In the genomic region with DNA sequence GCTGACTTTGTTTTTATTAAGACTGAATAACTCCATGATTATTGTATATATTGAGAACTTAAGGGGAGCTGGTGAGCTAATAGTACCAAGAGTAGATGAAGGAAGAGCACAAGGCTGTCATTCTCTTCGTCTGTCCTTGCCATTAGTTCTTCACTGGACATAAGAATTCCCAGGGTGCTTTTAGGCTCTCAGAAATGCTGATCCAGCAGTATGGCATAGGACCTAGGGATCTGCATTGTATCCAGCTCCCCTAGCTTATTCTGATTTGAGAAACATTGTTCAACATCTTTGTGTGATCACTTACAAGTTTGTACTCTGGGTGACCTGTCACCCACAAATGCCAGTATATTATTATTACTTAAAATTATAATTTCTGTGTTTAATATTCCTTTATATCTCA, we compare ENCODE assay signal across 29 cellular contexts.
"Had no signal": no experiment of that assay in that cellular context is flagged by ENCODE, and none has a peak within 500 bp of the region (broad histone marks: within the 10 kb centered on the region; RNA-seq: fewer than 3 reads in every experiment).

No MANE protein-coding gene starts in this region.

- H3K9me3 ChIP-seq: ovary, psoas muscle, spleen, suprapubic skin, testis, tibial artery, transverse colon, upper lobe of right lung, vagina had no signal

- H3K4me1 ChIP-seq: suprapubic skin, testis, tibial artery, transverse colon, upper lobe of right lung had no signal

- H3K36me3 ChIP-seq: ovary had no signal

- H3K79me2 ChIP-seq: parathyroid adenoma had no signal

- H3K27me3 ChIP-seq: ovary, spleen, suprapubic skin, testis, tibial artery, transverse colon, upper lobe of right lung, vagina had no signal

- H3K9ac ChIP-seq: parathyroid adenoma had no signal

- H3K4me3 ChIP-seq: ovary, psoas muscle, skin epidermis, smooth muscle cell, spleen, suprapubic skin, testis, tibial artery, transverse colon, upper lobe of right lung, vagina had no signal

- DNase-seq: naive thymus-derived CD8-positive, alpha-beta T cell; nephron progenitor cell; occipital lobe; ovary; posterior cingulate gyrus; psoas muscle; right cardiac atrium; spleen; stimulated activated CD4-positive, alpha-beta T cell treated with anti-CD3 and anti-CD28 coated beads, Interleukin-12 subunit alpha, Interleukin-12 subunit beta, amount 100 ng/mL, for 4 hours; stimulated activated CD4-positive, alpha-beta T cell treated with anti-CD3 and anti-CD28 coated beads, Interleukin-1b, Interleukin-23, amount 100 ng/mL, for 48 hours; stimulated activated CD4-positive, alpha-beta T cell treated with anti-CD3 and anti-CD28 coated beads, Interleukin-4, amount 100 ng/mL, for 1 hour; stimulated activated CD4-positive, alpha-beta T cell treated with anti-CD3 and anti-CD28 coated beads, Interleukin-4, amount 100 ng/mL, for 4 hours; stimulated activated CD8-positive, alpha-beta memory T cell treated with anti-CD3 and anti-CD28 coated beads, Interleukin-4, amount 100 ng/mL, for 48 hours; stimulated activated naive CD4-positive, alpha-beta T cell; stimulated activated naive CD8-positive, alpha-beta T cell treated with anti-CD3 and anti-CD28 coated beads, Interleukin-15, amount 100 ng/mL, for 72 hours; stimulated activated naive CD8-positive, alpha-beta T cell treated with anti-CD3 and anti-CD28 coated beads, Interleukin-15, Interleukin-2, amounts not matched to agents 100 U/mL and 50 U/mL, for 24 hours; substantia nigra; testis; tibial artery; transverse colon; upper lobe of right lung had no signal

- ATAC-seq: natural killer cell treated with Interleukin-12 subunit alpha and Interleukin-12 subunit beta and Interleukin-15 and Interleukin-18, amount 100 ng/mL, for 72 hours; psoas muscle; right cardiac atrium; sciatic nerve; stimulated activated memory B cell treated with anti-CD40 and anti-IgM and Interleukin-4, amounts not matched to agents 10 μg/mL and 1 μg/mL and 100 μg/mL, for 72 hours; stimulated activated naive CD8-positive, alpha-beta T cell treated with anti-CD3 and anti-CD28 coated beads, Interleukin-15, amount 100 ng/mL, for 72 hours; stimulated activated naive CD8-positive, alpha-beta T cell treated with anti-CD3 and anti-CD28 coated beads, Interleukin-15, Interleukin-2, amounts not matched to agents 100 U/mL and 50 U/mL, for 24 hours; upper lobe of right lung had no signal

- H3K27ac ChIP-seq: ovary, parathyroid adenoma, psoas muscle, skin epidermis, suprapubic skin, testis, tibial artery, transverse colon, upper lobe of right lung, vagina had no signal

- H3K4me2 ChIP-seq: smooth muscle cell had no signal

- H2AFZ ChIP-seq: parathyroid adenoma had no signal
